9 cellular contexts compared by ENCODE assay signal in genomic region chr17:46769531-46770438, GRCh38. TPM values are rescaled to one million over a fixed set of nuclear protein-coding genes. Genes with fewer than 3 reads are reported as not detected.
A peak's percentile ranks its signal among the peaks of the same experiment; 100 is the strongest.
DNase-seq lines count a peak whose midpoint lies in the region; ATAC-seq and TF ChIP-seq lines count a peak whose summit lies in the region.
"Had no signal": no experiment of that assay in that cellular context is flagged by ENCODE, and none has a peak within 500 bp of the region (broad histone marks: within the 10 kb centered on the region; RNA-seq: fewer than 3 reads in every experiment).

No MANE protein-coding gene starts in this region.

- no peak overlapping the region for H2AFZ ChIP-seq in HCT116 (ENCODE audit: low read depth, low read length, poor library complexity, severe bottlenecking)
- no peak overlapping the region for H2AFZ ChIP-seq in neural progenitor cell (replicated peaks)

- H3K36me3 ChIP-seq in HCT116 (ENCODE audit: control insufficient read depth in 1 of 2, insufficient read depth in 2 of 2, low read length in 2 of 2) (no peaks in the 10 kb centered on the region), neural progenitor cell (no peaks in the 10 kb centered on the region)

- H3F3A ChIP-seq in neural progenitor cell (ENCODE audit: low read depth), result peaks cover 30% of the 10 kb centered on the region

- peak overlapping the region; percentile 55 for H3K4me3 Mint-ChIP-seq in dendritic cell treated with granulocyte-macrophage colony-stimulating factor and Interleukin-4, amounts not matched to agents 40 ng/mL and 50 ng/mL, for 4 days
- H3K4me3 Mint-ChIP-seq in neural progenitor cell, result peak overlapping the region; percentile 76

- DNase-seq in AG10803 (ENCODE audit: low read depth) (peak; percentile 22), HCT116 (ENCODE audit: low read depth, low spot score) (no peak), neural progenitor cell (ENCODE audit: low spot score) (no peak), UCSD-AML1 (lab: John Stamatoyannopoulos, UW; ENCODE audit: unreplicated experiment) (no peak)
- DNase-seq: effector memory CD4-positive, alpha-beta T cell had no signal

- no peak for TF ChIP-seq POLR2A in HCT116 (IDR thresholded peaks at IDR 0.05; ENCODE audit: borderline replicate concordance, extremely low read depth, insufficient read depth, insufficient read length)

- no peaks in the 10 kb centered on the region for H3K27me3 ChIP-seq in HCT116 (ENCODE audit: insufficient read depth, low read length)
- H3K27me3 ChIP-seq in neural progenitor cell, result peaks cover 60% of the 10 kb centered on the region

- H3K79me2 ChIP-seq in HCT116 (ENCODE audit: insufficient read depth, low read length), result no peaks in the 10 kb centered on the region
- H3K79me2 ChIP-seq in neural progenitor cell (ENCODE audit: low read depth), result no peaks in the 10 kb centered on the region

- no peak overlapping the region for H3K27ac Mint-ChIP-seq in dendritic cell treated with granulocyte-macrophage colony-stimulating factor and Interleukin-4, amounts not matched to agents 40 ng/mL and 50 ng/mL, for 4 days
- peak overlapping the region; percentile 95 for H3K27ac Mint-ChIP-seq in neural progenitor cell

- peak overlapping the region; percentile 81 for H3K9ac ChIP-seq in HCT116 (ENCODE audit: low read length)
- no peak overlapping the region for H3K9ac ChIP-seq in neural progenitor cell

- H3K4me2 ChIP-seq in HCT116 (ENCODE audit: low read length) (peak overlapping the region; percentile 98), neural progenitor cell (no peak overlapping the region)

- CTCF ChIA-PET in HCT116 (lab: Charles Lee), result no interaction called here

- H3K27ac ChIP-seq in HCT116 (ENCODE audit: low read depth, low read length) (peak overlapping the region; percentile 79; the same call in 1 of the 2 replicates), neural progenitor cell (no peak overlapping the region)

- TF ChIP-seq CTCF in AG10803 (conservative IDR thresholded peaks at IDR 0.05; ENCODE audit: low read length) (no peak), HCT116 (IDR thresholded peaks at IDR 0.05 in 2 of 3, conservative IDR thresholded peaks at IDR 0.05 in 1 of 3; ENCODE audit: borderline replicate concordance in 1 of 3, insufficient read depth in 1 of 3, low read depth in 2 of 3, low read length in 2 of 3) (no peak), neural progenitor cell (IDR thresholded peaks at IDR 0.05) (no peak)

- POLR2A ChIA-PET in HCT116 (lab: Charles Lee), result no interaction called here

- no peaks in the 10 kb centered on the region for H3K9me3 Mint-ChIP-seq in dendritic cell treated with granulocyte-macrophage colony-stimulating factor and Interleukin-4, amounts not matched to agents 40 ng/mL and 50 ng/mL, for 4 days
- H3K9me3 Mint-ChIP-seq in neural progenitor cell, result no peaks in the 10 kb centered on the region

- RAD21 ChIA-PET in HCT116 (lab: Charles Lee; ENCODE audit: low non-redundant PET in 1 of 2, low total read pairs in 2 of 2, uncharacterized antibody in 2 of 2, unreplicated experiment in 2 of 2), result no interaction called here

- H3K9me3 ChIP-seq in HCT116 (ENCODE audit: control insufficient read depth in 1 of 2, insufficient read depth in 1 of 2, low read depth in 1 of 2, low read length in 2 of 2) (no peaks in the 10 kb centered on the region), neural progenitor cell (ENCODE audit: low read depth) (no peaks in the 10 kb centered on the region)

- no TSS peak for BruUV-seq in HCT116 (replicated peaks; lab: Mats Ljungman, UMichigan)

- H3K4me1 Mint-ChIP-seq in dendritic cell treated with granulocyte-macrophage colony-stimulating factor and Interleukin-4, amounts not matched to agents 40 ng/mL and 50 ng/mL, for 4 days (ENCODE audit: low read depth), result peaks cover 17% of the 10 kb centered on the region
- H3K4me1 Mint-ChIP-seq in neural progenitor cell, result peaks cover 63% of the 10 kb centered on the region

- intact Hi-C loops in HCT116 (cut with micrococcal nuclease), result no loop called here
- intact Hi-C loops in dendritic cell treated with granulocyte-macrophage colony-stimulating factor and Interleukin-4, amounts not matched to agents 40 ng/mL and 50 ng/mL, for 4 days (cut with micrococcal nuclease), result no loop called here

- no peaks in the 10 kb centered on the region for H3K36me3 Mint-ChIP-seq in dendritic cell treated with granulocyte-macrophage colony-stimulating factor and Interleukin-4, amounts not matched to agents 40 ng/mL and 50 ng/mL, for 4 days (ENCODE audit: low read depth)
- peaks cover 24% of the 10 kb centered on the region for H3K36me3 Mint-ChIP-seq in neural progenitor cell

- H3K9me2 ChIP-seq in HCT116 (ENCODE audit: insufficient read depth), result no peaks in the 10 kb centered on the region

- no peak for ATAC-seq in HCT116
- ATAC-seq in GM19328 (IDR thresholded peaks at IDR 0.05; ENCODE audit: unreplicated experiment), result no peak
- ATAC-seq in GM18870 (IDR thresholded peaks at IDR 0.05; ENCODE audit: unreplicated experiment), result no peak
- no peak for ATAC-seq in HG03108 (IDR thresholded peaks at IDR 0.05; ENCODE audit: unreplicated experiment)

- TF ChIP-seq RAD21 in HCT116 (IDR thresholded peaks at IDR 0.05; ENCODE audit: low read depth), result no peak

- H4K20me1 ChIP-seq in HCT116 (ENCODE audit: insufficient read depth), result no peaks in the 10 kb centered on the region
- H4K20me1 ChIP-seq in neural progenitor cell (ENCODE audit: low read depth), result peaks cover 11% of the 10 kb centered on the region

- peaks cover 41 to 88% of the 10 kb centered on the region in 2 experiments for H3K4me1 ChIP-seq in HCT116 (ENCODE audit: control insufficient read depth in 1 of 2, insufficient read depth in 2 of 2, low read length in 2 of 2)
- H3K4me1 ChIP-seq in neural progenitor cell, result peaks cover 13% of the 10 kb centered on the region

- H3K4me3 ChIP-seq in AG10803 (ENCODE audit: low read length), result no peak overlapping the region; the same call in none of the 2 replicates
- no peak overlapping the region for H3K4me3 ChIP-seq in HCT116 (replicated peaks in 1 of 2; ENCODE audit: low read depth in 1 of 2, low read length in 2 of 2)
- no peak overlapping the region for H3K4me3 ChIP-seq in neural progenitor cell

- peaks cover 76% of the 10 kb centered on the region for H3K27me3 Mint-ChIP-seq in dendritic cell treated with granulocyte-macrophage colony-stimulating factor and Interleukin-4, amounts not matched to agents 40 ng/mL and 50 ng/mL, for 4 days
- peaks cover 12% of the 10 kb centered on the region for H3K27me3 Mint-ChIP-seq in neural progenitor cell (ENCODE audit: insufficient read depth, low read depth)

TF ChIP-seq in HCT116, 20 proteins besides CTCF, POLR2A, EP300 and RAD21 (continues in another document):
- no peak for TF ChIP-seq CBX3 (IDR thresholded peaks at IDR 0.05; ENCODE audit: low read depth)
- no peak for TF ChIP-seq CEBPB (IDR thresholded peaks at IDR 0.05; ENCODE audit: low read depth)
- no peak for TF ChIP-seq JUND (IDR thresholded peaks at IDR 0.05)
- TF ChIP-seq ZBTB33 (IDR thresholded peaks at IDR 0.05; ENCODE audit: extremely low read depth, insufficient replicate concordance, low read length), result no peak
- TF ChIP-seq ELF1 (IDR thresholded peaks at IDR 0.05; ENCODE audit: borderline replicate concordance, low read depth), result no peak
- TF ChIP-seq FOSL1 (IDR thresholded peaks at IDR 0.05; ENCODE audit: low read depth), result no peak
- no peak for TF ChIP-seq ZFX (IDR thresholded peaks at IDR 0.05)
- TF ChIP-seq ATF3 (IDR thresholded peaks at IDR 0.05), result no peak
- TF ChIP-seq MAX (IDR thresholded peaks at IDR 0.05), result no peak
- no peak for TF ChIP-seq YY1 (IDR thresholded peaks at IDR 0.05; ENCODE audit: extremely low read depth, insufficient replicate concordance, low read depth, low read length)
- no peak for TF ChIP-seq TCF7L2 (IDR thresholded peaks at IDR 0.05; ENCODE audit: borderline replicate concordance, extremely low read depth, insufficient read depth, insufficient read length)
- TF ChIP-seq EZH2 (IDR thresholded peaks at IDR 0.05), result no peak

RNA-seq across cellular contexts. Expression of gene WNT3, which starts 48.7 kb away (rescaled TPM):
- total RNA-seq in HCT116 (2021; ENCODE audit: unreplicated experiment) (5.5 TPM), neural progenitor cell (ENCODE audit: low replicate concordance) (1.1 and 1.7 TPM in 2 replicates)
- polyA plus RNA-seq in HCT116 (2012), result 3.4 TPM in 2 replicates
